Comparison of ENCODE assay signal across 8 cellular contexts in genomic region chr2:221554769-221555510, GRCh38. TPM values are rescaled to one million over a fixed set of nuclear protein-coding genes. Genes with fewer than 3 reads are reported as not detected.
DNase-seq lines count a peak whose midpoint lies in the region; ATAC-seq and TF ChIP-seq lines count a peak whose summit lies in the region.

No MANE protein-coding gene starts in this region.

- TF ChIP-seq POLR2A in heart left ventricle (IDR thresholded peaks at IDR 0.05): no peak

- POLR2A ChIA-PET in activated B cell treated with CpG ODN at 0.5 μM for 24 hours (lab: Charles Lee): interaction anchor here (0.8 to 1.9 kb wide), 6 partner anchors 8 to 90 kb away, joined by 3 to 11 read pairs (median 4); no protein-coding TSS in a partner anchor

- WGBS in heart left ventricle, 4 donors: 21 to 30% (median 26%) methylated on average over 4 of the region's 4 CpGs

- H3K4me1 Mint-ChIP-seq in activated B cell treated with CpG ODN at 0.5 μM for 24 hours (peaks cover 73% of the 10 kb centered on the region), progenitor cell of endocrine pancreas (ENCODE audit: low read depth) (peaks cover 56% of the 10 kb centered on the region)

- intact Hi-C loops in heart left ventricle (cut with DNase I): no loop called here
- intact Hi-C loops in cardiac septum (cut with DNase I): no loop called here
- intact Hi-C loops in activated B cell treated with CpG ODN at 0.5 μM for 24 hours (cut with micrococcal nuclease): loop anchor here (1.0 to 5.0 kb wide), 4 partner anchors 17 to 353 kb away; partner anchors contain the start of gene EPHA4

- H3K4me3 Mint-ChIP-seq in activated B cell treated with CpG ODN at 0.5 μM for 24 hours (peak overlapping the region; percentile 68), progenitor cell of endocrine pancreas (ENCODE audit: low read depth) (no peak overlapping the region)

- H3K27me3 ChIP-seq in heart left ventricle: no peaks in the 10 kb centered on the region

- peaks cover 0 to 55% (median 19%) of the 10 kb centered on the region in 12 donors for H3K4me1 ChIP-seq in heart left ventricle

- no peaks in the 10 kb centered on the region for H3K9me3 ChIP-seq in heart left ventricle

- H3K4me3 ChIP-seq in heart left ventricle: peak overlapping the region in 4 of 12 donors; percentile 9 to 12 (median 10)

- ATAC-seq in heart left ventricle (peak; percentile 52 to 80 (median 67)), HG02852 (IDR thresholded peaks at IDR 0.05; ENCODE audit: unreplicated experiment) (peak; percentile 99), activated B cell treated with CpG ODN at 0.5 μM for 24 hours (ENCODE audit: low read depth) (peak; percentile 92), omental fat pad (ENCODE audit: low FRiP score) (no peak)

- no peaks in the 10 kb centered on the region for H3K27me3 Mint-ChIP-seq in activated B cell treated with CpG ODN at 0.5 μM for 24 hours
- no peaks in the 10 kb centered on the region for H3K27me3 Mint-ChIP-seq in progenitor cell of endocrine pancreas

- peak overlapping the region; percentile 91 for H3K27ac Mint-ChIP-seq in activated B cell treated with CpG ODN at 0.5 μM for 24 hours
- peak overlapping the region; percentile 2 for H3K27ac Mint-ChIP-seq in progenitor cell of endocrine pancreas

- TF ChIP-seq CTCF in heart left ventricle (IDR thresholded peaks at IDR 0.05) (no peak), activated B cell treated with CpG ODN at 0.5 μM for 24 hours (IDR thresholded peaks at IDR 0.05) (no peak), progenitor cell of endocrine pancreas (IDR thresholded peaks at IDR 0.05; ENCODE audit: unreplicated experiment) (no peak), omental fat pad (IDR thresholded peaks at IDR 0.05) (no peak)

- no peaks in the 10 kb centered on the region for H3K36me3 ChIP-seq in heart left ventricle

- H3K9me3 Mint-ChIP-seq in activated B cell treated with CpG ODN at 0.5 μM for 24 hours (no peaks in the 10 kb centered on the region), progenitor cell of endocrine pancreas (ENCODE audit: low read depth) (no peaks in the 10 kb centered on the region)

- H3K27ac ChIP-seq in heart left ventricle: peak overlapping the region; percentile 12 to 89 (median 52)

- DNase-seq in heart left ventricle (peak in 2 of 5 donors; percentile 8 to 17), cardiac septum (ENCODE audit: low spot score) (no peak), activated B cell treated with CpG ODN at 0.5 μM for 24 hours (no peak), progenitor cell of endocrine pancreas (ENCODE audit: low spot score, unreplicated experiment) (no peak), omental fat pad (ENCODE audit: low spot score) (no peak), NCI-H446 treated with DMSO at 0.1 percent for 48 hours (lab: John Stamatoyannopoulos, UW) (no peak), 8988T (no peak)

- H3K36me3 Mint-ChIP-seq in activated B cell treated with CpG ODN at 0.5 μM for 24 hours (ENCODE audit: low read depth): no peaks in the 10 kb centered on the region
- H3K36me3 Mint-ChIP-seq in progenitor cell of endocrine pancreas (ENCODE audit: insufficient read depth): peaks cover 1% of the 10 kb centered on the region

- CTCF ChIA-PET in activated B cell treated with CpG ODN at 0.5 μM for 24 hours (lab: Charles Lee): interaction anchor here (1.2 to 1.3 kb wide), 2 partner anchors 17 to 37 kb away, joined by 3 read pairs; partner anchors contain the start of gene EPHA4

RNA-seq across cellular contexts. Expression of gene EPHA4, which starts 17.2 kb away (rescaled TPM):
- total RNA-seq in heart left ventricle (10 to 100 TPM; 12.4 to 35.2 (median 19.8) TPM), cardiac septum (72.6 TPM), activated B cell treated with CpG ODN at 0.5 μM for 24 hours (23.9 and 26.4 TPM in 2 replicates), progenitor cell of endocrine pancreas (40.3 and 41.4 TPM in 2 replicates), omental fat pad (10 to 100 TPM; 18.5 to 43.0 (median 23.6) TPM)
- polyA plus RNA-seq in heart left ventricle: 1 to 10 TPM; 4.2 to 6.9 TPM
